ENCODE assay signal across 8 cellular contexts in the genomic region with DNA sequence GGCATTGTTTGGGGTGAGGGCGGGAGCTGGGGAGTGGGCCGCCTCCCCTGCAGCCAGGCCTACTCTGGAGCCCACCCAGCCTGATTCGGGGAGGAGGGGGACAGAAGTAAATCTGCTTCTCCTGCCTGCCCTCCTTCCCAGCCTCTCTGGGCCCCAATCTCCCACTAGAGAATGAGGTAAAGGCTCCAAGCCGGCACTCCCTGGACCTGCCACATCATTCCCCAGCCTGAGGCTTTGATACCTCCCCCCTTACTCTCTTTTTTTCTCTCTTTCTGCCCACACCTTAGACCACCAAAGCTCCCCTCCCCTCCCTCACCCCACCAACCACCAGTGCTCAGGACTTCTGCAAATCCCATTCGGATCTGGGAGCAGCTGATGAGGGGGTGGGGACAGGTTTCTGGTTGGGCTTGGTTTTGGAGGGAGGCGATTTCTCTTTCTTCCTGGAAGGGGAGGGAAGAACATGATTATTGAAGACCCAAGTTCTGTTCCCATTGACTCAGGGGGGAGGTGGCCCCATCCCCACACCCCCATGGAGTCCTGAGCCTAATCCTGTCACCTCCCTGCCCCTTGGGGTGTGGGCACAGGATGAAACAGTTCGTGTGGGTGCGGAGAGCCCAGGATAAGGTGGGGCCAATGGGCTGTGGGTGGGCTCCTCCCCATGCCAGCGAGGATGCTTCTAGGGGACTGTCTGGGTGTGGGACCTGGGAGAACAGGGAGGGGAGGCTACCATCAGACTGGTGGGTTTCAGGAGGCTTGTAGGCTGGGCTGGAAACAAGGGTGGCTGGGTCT. TPM values are rescaled to one million over a fixed set of nuclear protein-coding genes. Genes with fewer than 3 reads are reported as not detected.
DNase-seq lines count a peak whose midpoint lies in the region; ATAC-seq, FAIRE-seq and TF ChIP-seq lines count a peak whose summit lies in the region.

No MANE protein-coding gene starts in this region.

- CTCF ChIA-PET in K562 (lab: Yijun Ruan, JAX; ENCODE audit: low intra/inter-chr PET ratio) = interaction anchor here (0.9 kb wide), 1 partner anchor 31 kb away, joined by 3 read pairs; no protein-coding TSS in a partner anchor

- H3K27ac ChIP-seq in BLaER1 treated with 17β-estradiol and CSF1 and Interleukin-3, amounts not matched to agents 10 nM and 100 nM = peak overlapping the region; percentile 98 to 100 (median 99); a peak in 21 of 22 replicates
- H3K27ac ChIP-seq in K562 (ENCODE audit: extremely low read depth, low read depth, low read length) (peak overlapping the region; percentile 84; the same call in 2 of the 3 replicates), thyroid gland (peak overlapping the region; percentile 97 to 100 (median 100))

- no TSS peak for BruUV-seq in K562 (replicated peaks; lab: Mats Ljungman, UMichigan)

- H4K20me1 ChIP-seq in BLaER1 treated with 17β-estradiol and CSF1 and Interleukin-3, amounts not matched to agents 10 nM and 100 nM = peaks cover 33 to 58% (median 52%) of the 10 kb centered on the region in 11 experiments
- H4K20me1 ChIP-seq in K562 (replicated peaks; ENCODE audit: control insufficient read depth, insufficient read depth, low read length) = 0 out of 2 replicates have a peak, but pooled peaks cover 3% of the 10 kb centered on the region

- no peaks in the 10 kb centered on the region for H3K27me3 ChIP-seq in BLaER1 treated with 17β-estradiol and CSF1 and Interleukin-3, amounts not matched to agents 10 nM and 100 nM
- H3K27me3 ChIP-seq in MG63 (no peaks in the 10 kb centered on the region), K562 (ENCODE audit: control insufficient read depth in 2 of 2, insufficient read depth in 2 of 2, low read length in 2 of 2) (no peaks in the 10 kb centered on the region), thyroid gland (no peaks in the 10 kb centered on the region)

- WGBS in K562 (ENCODE audit: insufficient coverage, low coverage, missing lambda C conversion rate) = 21% methylated on average over 7 of the region's 9 CpGs
- WGBS in lower leg skin, 2 donors = 1 to 3% methylated on average over 7 to 9 of the region's 9 CpGs
- WGBS in thyroid gland, 2 donors = 11 to 13% methylated on average over 9 of the region's 9 CpGs

- peak overlapping the region; percentile 89 to 99 (median 98) for H3K4me2 ChIP-seq in BLaER1 treated with 17β-estradiol and CSF1 and Interleukin-3, amounts not matched to agents 10 nM and 100 nM
- H3K4me2 ChIP-seq in K562 (ENCODE audit: insufficient read depth, low read length) = peak overlapping the region; percentile 87

- TF ChIP-seq POLR2A in K562 (conservative IDR thresholded peaks at IDR 0.05) (no peak), lower leg skin (IDR thresholded peaks at IDR 0.05) (no peak), thyroid gland (IDR thresholded peaks at IDR 0.05) (no peak)

- intact Hi-C loops in K562 (cut with micrococcal nuclease) (no loop called here), lower leg skin (cut with DNase I; ENCODE audit: low total_unique reads) (no loop called here), thyroid gland (cut with DNase I) (no loop called here)

- no peaks in the 10 kb centered on the region for H3K9me3 ChIP-seq in BLaER1 treated with 17β-estradiol and CSF1 and Interleukin-3, amounts not matched to agents 10 nM and 100 nM (replicated peaks in 1 of 11)
- H3K9me3 ChIP-seq in MG63 = no peaks in the 10 kb centered on the region
- no peaks in the 10 kb centered on the region for H3K9me3 ChIP-seq in K562 (replicated peaks; ENCODE audit: control insufficient read depth, insufficient read depth, low read depth, low read length)
- H3K9me3 ChIP-seq in thyroid gland = no peaks in the 10 kb centered on the region

- H3K4me1 ChIP-seq in BLaER1 treated with 17β-estradiol and CSF1 and Interleukin-3, amounts not matched to agents 10 nM and 100 nM = peaks cover 73 to 82% (median 80%) of the 10 kb centered on the region in 10 experiments
- H3K4me1 ChIP-seq in K562 (replicated peaks in 1 of 2; ENCODE audit: control insufficient read depth in 2 of 2, insufficient read depth in 2 of 2, low read length in 2 of 2) (peaks cover 51 to 66% of the 10 kb centered on the region in 2 experiments), thyroid gland (peaks cover 42 to 61% of the 10 kb centered on the region in 2 donors)

- peaks cover 4% of the 10 kb centered on the region for H3K9me1 ChIP-seq in K562 (ENCODE audit: control insufficient read depth, insufficient read depth, low read length)

- ATAC-seq in K562 = peak; percentile 4
- ATAC-seq in HG03457 (IDR thresholded peaks at IDR 0.05; ENCODE audit: unreplicated experiment) = no peak

- in situ Hi-C loops in K562 (cut with MboI) = no loop called here

- no peak overlapping the region for H2AFZ ChIP-seq in K562 (ENCODE audit: low read depth, low read length)

- DNase-seq in MG63 = no peak
- DNase-seq in K562 (ENCODE audit: extremely low read depth in 1 of 4, low spot score in 3 of 4) = peak in 2 of 4 experiments; percentile 30 to 46
- peak in 1 of 2 donors; percentile 89 for DNase-seq in lower leg skin (ENCODE audit: low spot score in 2 of 2)
- DNase-seq in thyroid gland = no peak
- DNase-seq in COLO668 (lab: John Stamatoyannopoulos, UW; ENCODE audit: unreplicated experiment) = no peak
- DNase-seq in activated CD4-positive, CD25-positive, alpha-beta regulatory T cell (lab: John Stamatoyannopoulos, UW) = no peak

- TF ChIP-seq RAD21 in K562 (CRISPR knock-in tag; conservative IDR thresholded peaks at IDR 0.05 in 1 of 2, IDR thresholded peaks at IDR 0.05 in 1 of 2) = no peak

- H3K36me3 ChIP-seq in BLaER1 treated with 17β-estradiol and CSF1 and Interleukin-3, amounts not matched to agents 10 nM and 100 nM = peaks cover 0 to 27% (median 20%) of the 10 kb centered on the region in 11 experiments; a peak in 14 of 22 replicates
- H3K36me3 ChIP-seq in MG63 (peaks cover 51% of the 10 kb centered on the region), K562 (ENCODE audit: control insufficient read depth, insufficient read depth, low read length) (peaks cover 30% of the 10 kb centered on the region), thyroid gland (no peaks in the 10 kb centered on the region)

- TF ChIP-seq CTCF in K562 (IDR thresholded peaks at IDR 0.05 in 2 of 3, conservative IDR thresholded peaks at IDR 0.05 in 1 of 3; ENCODE audit: insufficient read depth in 2 of 3, low read depth in 1 of 3, low read length in 3 of 3) (no peak), lower leg skin (IDR thresholded peaks at IDR 0.05) (no peak), thyroid gland (IDR thresholded peaks at IDR 0.05) (no peak)

- H3K79me2 ChIP-seq in K562 (ENCODE audit: control insufficient read depth, insufficient read depth, low read length) = peaks cover 66% of the 10 kb centered on the region

- peak overlapping the region; percentile 92 to 100 (median 100) for H3K4me3 ChIP-seq in BLaER1 treated with 17β-estradiol and CSF1 and Interleukin-3, amounts not matched to agents 10 nM and 100 nM
- peak overlapping the region; percentile 94 for H3K4me3 ChIP-seq in MG63
- H3K4me3 ChIP-seq in K562 = peak overlapping the region; percentile 92
- H3K4me3 ChIP-seq in lower leg skin (ENCODE audit: low read depth, poor library complexity, severe bottlenecking) = peak overlapping the region; percentile 100
- H3K4me3 ChIP-seq in thyroid gland (replicated peaks in 1 of 3) = peak overlapping the region; percentile 93 to 100 (median 95)

- FAIRE-seq in K562 (lab: Jason Lieb, UNC) = no peak

- POLR2A ChIA-PET in K562 (lab: Yijun Ruan, JAX) = interaction anchor here (0.7 to 1.5 kb wide), 3 partner anchors 8 to 98 kb away, joined by 4 to 5 read pairs (median 5); no protein-coding TSS in a partner anchor

- H3K9ac ChIP-seq in BLaER1 treated with 17β-estradiol and CSF1 and Interleukin-3, amounts not matched to agents 10 nM and 100 nM = peak overlapping the region; percentile 98 to 100 (median 100)
- peak overlapping the region; percentile 81 to 86 for H3K9ac ChIP-seq in K562 (ENCODE audit: insufficient read depth in 1 of 2, low read depth in 2 of 2, low read length in 2 of 2)

- no peak for TF ChIP-seq EP300 in K562 (IDR thresholded peaks at IDR 0.05; ENCODE audit: low read length)

RNA-seq across cellular contexts. Expression of a gene that starts 1.3 kb away (rescaled TPM):
- 104 and 154 TPM in 2 replicates for total RNA-seq in MG63 (2014; rRNA removed; shearing (Covaris generic); ENCODE audit: low replicate concordance)
- total RNA-seq in K562 (2011; cell fraction: chromatin; rRNA removed; ENCODE audit: low replicate concordance) = 28.8 and 80.6 TPM in 2 replicates
- 47.5 and 62.2 TPM in 2 replicates for total RNA-seq in K562 (2011; cell fraction: nucleolus; rRNA removed)
- total RNA-seq in K562 (2011; cell fraction: nucleoplasm; rRNA removed) = 37.8 and 52.2 TPM in 2 replicates
- total RNA-seq in K562 (2014; rRNA removed) (72.8 and 74.4 TPM in 2 replicates), K562 (2014; rRNA removed; fragmentation: Illumina TruSeq; extraction: Trizol) (17.4 and 20.8 TPM in 2 replicates), K562 (2015; rRNA removed; fragmentation: Illumina TruSeq; extraction: Trizol) (34.5 and 37.8 TPM in 2 replicates), K562 (2021) (101 and 108 TPM in 2 replicates), lower leg skin (100 to 1,000 TPM; 115 to 171 (median 153) TPM), thyroid gland (10 to 100 TPM; 63.6 to 75.0 (median 68.7) TPM)
- polyA plus RNA-seq in K562 (2011; rRNA removed) (17.2 and 18.4 TPM in 2 replicates), K562 (2014; fragmentation: Illumina TruSeq; extraction: Trizol) (49.2 and 53.7 TPM in 2 replicates), K562 (2014; fragmentation: Nextera tagmentation; extraction: Ambion mirVana) (1 to 10 TPM; 3.6 to 4.4 TPM), K562 (2014; rRNA removed) (53.8 and 54.7 TPM in 2 replicates)
- polyA plus RNA-seq in K562 (2011; cell fraction: cytosol; rRNA removed) = 14.6 and 28.7 TPM in 2 replicates
- polyA plus RNA-seq in K562 (2011; cell fraction: nucleus; rRNA removed) = 34.1 and 46.2 TPM in 2 replicates
- 51.5 and 56.5 TPM in 2 replicates for polyA plus RNA-seq in K562 (2012)
- polyA minus RNA-seq in K562 (2011; rRNA and poly(A)+ RNA removed) = 8.2 and 9.2 TPM in 2 replicates
- 31.8 and 55.1 TPM in 2 replicates for polyA minus RNA-seq in K562 (2011; cell fraction: cytosol; rRNA and poly(A)+ RNA removed)
- 13.1 and 14.8 TPM in 2 replicates for polyA minus RNA-seq in K562 (2011; cell fraction: nucleus; rRNA and poly(A)+ RNA removed)

RNA-seq across cellular contexts. Expression of a gene that starts 8.0 kb away (rescaled TPM):
- 158 and 194 TPM in 2 replicates for total RNA-seq in MG63 (2014; rRNA removed; shearing (Covaris generic); ENCODE audit: low replicate concordance)
- total RNA-seq in K562 (2011; cell fraction: chromatin; rRNA removed; ENCODE audit: low replicate concordance) = 60.6 and 88.2 TPM in 2 replicates
- 67.4 and 71.0 TPM in 2 replicates for total RNA-seq in K562 (2011; cell fraction: nucleolus; rRNA removed)
- total RNA-seq in K562 (2011; cell fraction: nucleoplasm; rRNA removed) = 76.7 and 96.0 TPM in 2 replicates
- total RNA-seq in K562 (2014; rRNA removed) (132 and 141 TPM in 2 replicates), K562 (2014; rRNA removed; fragmentation: Illumina TruSeq; extraction: Trizol) (109 and 114 TPM in 2 replicates), K562 (2015; rRNA removed; fragmentation: Illumina TruSeq; extraction: Trizol) (112 and 115 TPM in 2 replicates), K562 (2021) (83.4 and 90.9 TPM in 2 replicates), lower leg skin (100 to 1,000 TPM in 2 of 4 donors, 10 to 100 TPM in 2; 78.3 to 113 (median 104) TPM), thyroid gland (100 to 1,000 TPM; 101 to 156 (median 148) TPM)
- polyA plus RNA-seq in K562 (2011; rRNA removed) (128 and 141 TPM in 2 replicates), K562 (2014; fragmentation: Illumina TruSeq; extraction: Trizol) (127 and 140 TPM in 2 replicates), K562 (2014; fragmentation: Nextera tagmentation; extraction: Ambion mirVana) (10 to 100 TPM; 20.6 to 41.8 TPM), K562 (2014; rRNA removed) (119 and 142 TPM in 2 replicates)
- 75.6 and 128 TPM in 2 replicates for polyA plus RNA-seq in K562 (2011; cell fraction: cytosol; rRNA removed)
- polyA plus RNA-seq in K562 (2011; cell fraction: nucleus; rRNA removed) = 80.4 and 107 TPM in 2 replicates
- polyA plus RNA-seq in K562 (2012) = 109 and 110 TPM in 2 replicates
- 47.8 and 54.0 TPM in 2 replicates for polyA minus RNA-seq in K562 (2011; rRNA and poly(A)+ RNA removed)
- polyA minus RNA-seq in K562 (2011; cell fraction: cytosol; rRNA and poly(A)+ RNA removed) = 29.4 and 32.5 TPM in 2 replicates
- 18.6 and 31.1 TPM in 2 replicates for polyA minus RNA-seq in K562 (2011; cell fraction: nucleus; rRNA and poly(A)+ RNA removed)

RNA-seq across cellular contexts. Expression of a gene that starts 32.3 kb away (rescaled TPM):
- 0.99 and 1.4 TPM in 2 replicates for total RNA-seq in MG63 (2014; rRNA removed; shearing (Covaris generic); ENCODE audit: low replicate concordance)
- total RNA-seq in K562 (2011; cell fraction: chromatin; rRNA removed; ENCODE audit: low replicate concordance) = 0.07 and 0.11 TPM in 2 replicates
- total RNA-seq in K562 (2011; cell fraction: nucleolus; rRNA removed) = 0.13 and 0.17 TPM in 2 replicates
- 0.07 TPM in 1 of 2 replicates, not detected in the other for total RNA-seq in K562 (2011; cell fraction: nucleoplasm; rRNA removed)
- total RNA-seq in K562 (2014; rRNA removed) = 0.14 TPM in 1 of 2 replicates, not detected in the other
- 0.03 TPM in 1 of 2 replicates, not detected in the other for total RNA-seq in K562 (2014; rRNA removed; fragmentation: Illumina TruSeq; extraction: Trizol)
- total RNA-seq in K562 (2015; rRNA removed; fragmentation: Illumina TruSeq; extraction: Trizol) = not detected in 2 replicates
- total RNA-seq in K562 (2021) = 0.04 and 0.09 TPM in 2 replicates
- 0.04 TPM in 2 replicates for polyA plus RNA-seq in K562 (2011; rRNA removed)
- polyA plus RNA-seq in K562 (2011; cell fraction: cytosol; rRNA removed) = 0.09 TPM in 1 of 2 replicates, not detected in the other
- polyA plus RNA-seq in K562 (2011; cell fraction: nucleus; rRNA removed) = 0.11 TPM in 1 of 2 replicates, not detected in the other
- polyA plus RNA-seq in K562 (2012) = 0.01 and 0.07 TPM in 2 replicates
- polyA plus RNA-seq in K562 (2014; fragmentation: Illumina TruSeq; extraction: Trizol) = 0.07 TPM in 1 of 2 replicates, not detected in the other
- not detected for polyA plus RNA-seq in K562 (2014; fragmentation: Nextera tagmentation; extraction: Ambion mirVana)
- polyA plus RNA-seq in K562 (2014; rRNA removed) = 0.03 TPM in 1 of 2 replicates, not detected in the other
- polyA minus RNA-seq in K562 (2011; rRNA and poly(A)+ RNA removed) = not detected in 2 replicates
- polyA minus RNA-seq in K562 (2011; cell fraction: cytosol; rRNA and poly(A)+ RNA removed) = not detected in 2 replicates
- 0.13 TPM in 1 of 2 replicates, not detected in the other for polyA minus RNA-seq in K562 (2011; cell fraction: nucleus; rRNA and poly(A)+ RNA removed)
- 1 to 10 TPM; 4.8 to 9.8 (median 7.6) TPM for total RNA-seq in lower leg skin
- 10 to 100 TPM in 2 of 4 donors, 1 to 10 TPM in 2; 5.7 to 13.7 (median 10.1) TPM for total RNA-seq in thyroid gland
